ENCODE assay signal across 9 cellular contexts in the genomic region with DNA sequence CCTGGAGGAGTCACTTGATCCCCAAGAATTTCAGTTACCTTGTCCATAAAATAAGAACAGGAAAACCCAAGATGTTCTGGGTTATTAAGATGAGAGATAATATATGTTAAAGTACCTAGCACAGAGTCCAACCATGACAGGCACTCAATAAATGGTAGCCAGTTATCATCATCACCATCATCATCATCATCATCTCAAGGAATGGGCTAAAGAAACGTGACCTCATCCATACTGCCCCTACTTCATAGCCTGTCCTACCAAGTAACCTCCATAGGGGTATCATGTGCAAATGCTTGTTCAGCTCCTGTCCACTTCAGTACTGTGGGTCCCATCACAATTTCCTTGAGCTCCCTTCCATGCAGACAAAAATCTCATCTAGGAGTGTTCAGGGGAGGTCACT. TPM values are rescaled to one million over a fixed set of nuclear protein-coding genes. Genes with fewer than 3 reads are reported as not detected.
"Had no signal": no experiment of that assay in that cellular context is flagged by ENCODE, and none has a peak within 500 bp of the region (broad histone marks: within the 10 kb centered on the region; RNA-seq: fewer than 3 reads in every experiment).

No MANE protein-coding gene starts in this region.

- H3K9ac ChIP-seq: KMS-11 had no signal

- H3K9me3 Mint-ChIP-seq: GM23338 had no signal

- H3K4me3 Mint-ChIP-seq: GM23338, IgD-negative memory B cell had no signal

- DNase-seq: H7, Karpas-422, KBM-7 had no signal

- H3K27ac Mint-ChIP-seq: GM23338, IgD-negative memory B cell had no signal

- H3K4me2 ChIP-seq: GM23338, KMS-11 had no signal

- H2AFZ ChIP-seq: GM23338 had no signal

- H3K36me3 Mint-ChIP-seq: IgD-negative memory B cell had no signal

- H3K27ac ChIP-seq: KMS-11 had no signal

- H3K4me3 ChIP-seq: GM23338, HAP-1 had no signal

- FAIRE-seq: HTR-8/SVneo had no signal

- ATAC-seq: GM23338, HCT116 had no signal

RNA-seq across cellular contexts. Expression of gene FGFR2, which starts 14.4 kb away (rescaled TPM):
- polyA plus RNA-seq: IgD-negative memory B cell had no signal
